In genomic region chr15:78203346-78204225, GRCh38 we compare ENCODE assay signal across 13 cellular contexts. TPM values are rescaled to one million over a fixed set of nuclear protein-coding genes. Genes with fewer than 3 reads are reported as not detected.
DNase-seq lines count a peak whose midpoint lies in the region; ATAC-seq and TF ChIP-seq lines count a peak whose summit lies in the region.
"Had no signal": no experiment of that assay in that cellular context is flagged by ENCODE, and none has a peak within 500 bp of the region (broad histone marks: within the 10 kb centered on the region; RNA-seq: fewer than 3 reads in every experiment).

No MANE protein-coding gene starts in this region.

- no peak overlapping the region for H3K27ac Mint-ChIP-seq in osteocyte (ENCODE audit: unreplicated experiment)
- H3K27ac Mint-ChIP-seq: naive B cell had no signal

- peaks cover 22% of the 10 kb centered on the region for H3K4me1 Mint-ChIP-seq in osteocyte (ENCODE audit: unreplicated experiment)
- H3K4me1 Mint-ChIP-seq: naive B cell had no signal

- DNase-seq in AG20443 (ENCODE audit: low spot score): peak; percentile 9
- peak; percentile 78 for DNase-seq in cardiac septum (ENCODE audit: low spot score)
- peak; percentile 71 for DNase-seq in osteocyte (ENCODE audit: extremely low spot score, unreplicated experiment)
- DNase-seq in cerebellar nuclear complex (lab: John Stamatoyannopoulos, UW): no peak
- DNase-seq in AML-193 (lab: John Stamatoyannopoulos, UW): no peak
- no peak for DNase-seq in spleen
- DNase-seq: ACHN, activated T-cell treated with anti-CD3 and anti-CD28 coated beads for 4 hours, naive B cell, NCI-H2081, tibial artery had no signal

- H3K9me3 Mint-ChIP-seq in osteocyte (ENCODE audit: unreplicated experiment): no peaks in the 10 kb centered on the region
- H3K9me3 Mint-ChIP-seq: naive B cell had no signal

- H3K4me3 ChIP-seq in spleen: no peak overlapping the region
- H3K4me3 ChIP-seq: tibial artery had no signal

- H3K36me3 ChIP-seq in spleen: no peaks in the 10 kb centered on the region
- H3K36me3 ChIP-seq: tibial artery had no signal

- H3K4me3 Mint-ChIP-seq in osteocyte (ENCODE audit: unreplicated experiment): no peak overlapping the region

- TF ChIP-seq POLR2A in spleen (IDR thresholded peaks at IDR 0.05): no peak

- no peak for TF ChIP-seq CTCF in VCaP (conservative IDR thresholded peaks at IDR 0.05)
- no peak for TF ChIP-seq CTCF in osteocyte (IDR thresholded peaks at IDR 0.05)
- TF ChIP-seq CTCF in spleen (IDR thresholded peaks at IDR 0.05 in 8 of 11, conservative IDR thresholded peaks at IDR 0.05 in 3 of 11): no peak

- peaks cover 5% of the 10 kb centered on the region for H3K27me3 Mint-ChIP-seq in osteocyte (ENCODE audit: unreplicated experiment)

- intact Hi-C loops in cardiac septum (cut with DNase I) (no loop called here), spleen (cut with DNase I; ENCODE audit: low total_unique reads) (no loop called here)

- no peaks in the 10 kb centered on the region for H3K36me3 Mint-ChIP-seq in osteocyte (ENCODE audit: unreplicated experiment)
- H3K36me3 Mint-ChIP-seq: naive B cell had no signal

- no peaks in the 10 kb centered on the region for H3K4me1 ChIP-seq in spleen

- H3K27me3 ChIP-seq in spleen (replicated peaks in 1 of 7): no peaks in the 10 kb centered on the region
- H3K27me3 ChIP-seq: tibial artery had no signal

- no peaks in the 10 kb centered on the region for H3K9me3 ChIP-seq in spleen
- H3K9me3 ChIP-seq: tibial artery had no signal

- no peak for ATAC-seq in SK-N-SH treated with all-trans-retinoic acid at 6 μM for 48 hours

- 70 to 84% (median 76%) methylated on average over 14 of the region's 14 CpGs for WGBS in spleen, 5 donors

- H3K27ac ChIP-seq in VCaP (peak overlapping the region; percentile 100; the same call in 1 of the 2 replicates), spleen (no peak overlapping the region)
- H3K27ac ChIP-seq: tibial artery had no signal

TF ChIP-seq in SK-N-SH treated with all-trans-retinoic acid at 6 μM for 48 hours, 23 proteins besides CTCF, POLR2A, EP300 and RAD21:
- TF ChIP-seq ISL1 (CRISPR knock-in tag; IDR thresholded peaks at IDR 0.05) (no peak), ZNF70 (CRISPR knock-in tag; IDR thresholded peaks at IDR 0.05) (no peak), ZNF565 (CRISPR knock-in tag; conservative IDR thresholded peaks at IDR 0.05; ENCODE audit: low read depth) (no peak), ZC3H10 (CRISPR knock-in tag; IDR thresholded peaks at IDR 0.05) (no peak), CSDC2 (CRISPR knock-in tag; IDR thresholded peaks at IDR 0.05) (no peak), TCF4 (CRISPR knock-in tag; IDR thresholded peaks at IDR 0.05; ENCODE audit: borderline replicate concordance) (no peak), SNAI2 (CRISPR knock-in tag; IDR thresholded peaks at IDR 0.05) (no peak), TOX (CRISPR knock-in tag; IDR thresholded peaks at IDR 0.05; ENCODE audit: borderline replicate concordance) (no peak), TSHZ2 (CRISPR knock-in tag; IDR thresholded peaks at IDR 0.05) (no peak), PATZ1 (CRISPR knock-in tag; IDR thresholded peaks at IDR 0.05; ENCODE audit: borderline replicate concordance) (no peak), ZNF8 (CRISPR knock-in tag; IDR thresholded peaks at IDR 0.05) (no peak), ESRRG (CRISPR knock-in tag; IDR thresholded peaks at IDR 0.05) (no peak), GLIS3 (CRISPR knock-in tag; IDR thresholded peaks at IDR 0.05) (no peak), RARB (CRISPR knock-in tag; IDR thresholded peaks at IDR 0.05) (no peak), ZFP3 (CRISPR knock-in tag; IDR thresholded peaks at IDR 0.05) (no peak), OSR1 (CRISPR knock-in tag; IDR thresholded peaks at IDR 0.05) (no peak), PPARA (CRISPR knock-in tag; IDR thresholded peaks at IDR 0.05; ENCODE audit: borderline replicate concordance) (no peak), BACH2 (CRISPR knock-in tag; IDR thresholded peaks at IDR 0.05; ENCODE audit: borderline replicate concordance) (no peak), ARNTL (CRISPR knock-in tag; IDR thresholded peaks at IDR 0.05; ENCODE audit: borderline replicate concordance, low read depth) (no peak)
- TF ChIP-seq, protein P1, sequence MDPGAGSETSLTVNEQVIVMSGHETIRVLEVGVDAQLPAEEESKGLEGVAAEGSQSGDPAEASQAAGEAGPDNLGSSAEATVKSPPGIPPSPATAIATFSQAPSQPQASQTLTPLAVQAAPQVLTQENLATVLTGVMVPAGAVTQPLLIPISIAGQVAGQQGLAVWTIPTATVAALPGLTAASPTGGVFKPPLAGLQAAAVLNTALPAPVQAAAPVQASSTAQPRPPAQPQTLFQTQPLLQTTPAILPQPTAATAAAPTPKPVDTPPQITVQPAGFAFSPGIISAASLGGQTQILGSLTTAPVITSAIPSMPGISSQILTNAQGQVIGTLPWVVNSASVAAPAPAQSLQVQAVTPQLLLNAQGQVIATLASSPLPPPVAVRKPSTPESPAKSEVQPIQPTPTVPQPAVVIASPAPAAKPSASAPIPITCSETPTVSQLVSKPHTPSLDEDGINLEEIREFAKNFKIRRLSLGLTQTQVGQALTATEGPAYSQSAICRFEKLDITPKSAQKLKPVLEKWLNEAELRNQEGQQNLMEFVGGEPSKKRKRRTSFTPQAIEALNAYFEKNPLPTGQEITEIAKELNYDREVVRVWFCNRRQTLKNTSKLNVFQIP (CRISPR knock-in tag; IDR thresholded peaks at IDR 0.05; ENCODE audit: borderline replicate concordance, low read depth): no peak
TF ChIP-seq in SK-N-SH treated with all-trans-retinoic acid at 6 μM for 48 hours: peak in this region for 0.

RNA-seq across cellular contexts. Expression of gene ACSBG1, which starts 30.8 kb away (rescaled TPM):
- not detected for total RNA-seq in cardiac septum
- total RNA-seq in osteocyte: not detected in 2 replicates
- under 1 TPM in 3 of 7 donors, not detected in 4; 0.16 to 0.26 (median 0.23) TPM for total RNA-seq in spleen
- under 1 TPM; 0.19 to 0.33 (median 0.28) TPM for polyA plus RNA-seq in spleen

RNA-seq across cellular contexts. Expression of gene IDH3A, which starts 54.4 kb away (rescaled TPM):
- 370 TPM for total RNA-seq in cardiac septum
- total RNA-seq in osteocyte: 46.7 and 47.4 TPM in 2 replicates
- total RNA-seq in spleen: 10 to 100 TPM; 63.9 to 90.7 (median 74.0) TPM
- 10 to 100 TPM; 27.6 to 36.5 (median 31.7) TPM for polyA plus RNA-seq in spleen

Comparison
In these comparisons a context has a peak if more than half of its experiments do, and no peak if none do; other contexts are left out.
1. DNase-seq: peak in AG20443 (single experiment), cardiac septum (single experiment) and osteocyte (single experiment); none in cerebellar nuclear complex (0 of 2), AML-193 (0 of 2) and spleen (single experiment).